ENCODE assay signal across 9 cellular contexts in the genomic region with DNA sequence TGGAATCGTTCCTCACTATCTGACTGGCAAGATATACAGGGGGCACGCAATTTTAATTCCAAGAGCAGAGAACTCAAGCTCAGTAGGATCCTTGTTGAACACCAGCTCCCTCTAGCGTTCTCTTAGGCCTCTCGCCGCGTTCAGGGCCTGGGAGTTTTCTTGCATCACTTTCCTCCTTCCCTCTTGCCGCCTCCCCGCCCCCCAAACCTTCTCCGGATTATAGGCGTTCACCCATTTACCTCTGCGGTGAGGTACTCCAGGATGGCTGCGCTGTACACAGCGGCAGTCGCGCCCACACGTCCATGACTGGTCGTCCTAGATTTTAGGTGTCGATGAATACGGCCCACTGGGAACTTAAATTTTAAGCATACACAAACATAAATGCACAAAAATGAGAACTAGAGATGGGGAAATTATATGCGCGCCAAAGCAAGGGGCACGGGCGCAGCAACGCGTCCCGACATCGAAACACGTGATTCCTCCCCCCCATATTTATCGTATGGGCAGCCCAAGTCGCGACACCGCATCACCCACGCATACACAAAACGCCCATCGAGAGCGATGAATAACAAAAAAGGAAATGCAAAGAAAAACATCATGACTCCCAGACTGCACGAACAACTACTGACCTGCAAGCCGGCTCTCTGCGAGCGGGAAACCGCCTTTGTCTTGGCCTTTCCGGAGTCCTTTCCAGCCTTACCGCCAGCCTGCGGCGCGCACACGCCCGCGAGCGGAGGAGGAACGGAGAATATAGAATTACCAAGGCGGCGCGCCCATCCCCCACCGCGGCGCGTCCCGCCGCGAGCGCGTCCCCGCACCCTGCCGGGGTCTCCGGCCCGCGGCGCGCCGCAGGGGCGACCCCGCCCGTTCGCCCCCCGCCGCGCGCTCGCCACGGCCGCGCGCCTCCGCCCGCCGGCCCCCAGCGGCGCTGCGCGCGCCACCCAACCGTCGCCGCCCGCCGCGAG. TPM values are rescaled to one million over a fixed set of nuclear protein-coding genes. Genes with fewer than 3 reads are reported as not detected.
DNase-seq lines count a peak whose midpoint lies in the region; ATAC-seq and TF ChIP-seq lines count a peak whose summit lies in the region.
"Had no signal": no experiment of that assay in that cellular context is flagged by ENCODE, and none has a peak within 500 bp of the region (broad histone marks: within the 10 kb centered on the region; RNA-seq: fewer than 3 reads in every experiment).

No MANE protein-coding gene starts in this region.

- peak overlapping the region; percentile 84 for H3K27ac ChIP-seq in CD4-positive, alpha-beta T cell (ENCODE audit: low read depth, low read length)
- peak overlapping the region; percentile 90 for H3K27ac ChIP-seq in lung (ENCODE audit: low read depth in 1 of 2, low read length in 1 of 2)

- H3K4me3 ChIP-seq in lung, result peak overlapping the region; percentile 48

- H3K4me3 Mint-ChIP-seq in CD4-positive, alpha-beta T cell, result no peak overlapping the region
- H3K4me3 Mint-ChIP-seq in activated CD4-positive, alpha-beta memory T cell treated with anti-CD3 and anti-CD28 coated beads, Interleukin-2, amount 10 ng/mL, durations not matched to agents 7 days and 5 days, result no peak overlapping the region
- H3K4me3 Mint-ChIP-seq: stimulated activated naive CD8-positive, alpha-beta T cell treated with anti-CD3 and anti-CD28 coated beads, Interleukin-15, Interleukin-2, amounts not matched to agents 100 ng/mL and 50 ng/mL, for 24 hours had no signal

- no peaks in the 10 kb centered on the region for H3K9me3 ChIP-seq in CD4-positive, alpha-beta T cell (ENCODE audit: control insufficient read depth, low read length)
- no peaks in the 10 kb centered on the region for H3K9me3 ChIP-seq in lung (ENCODE audit: control insufficient read depth in 2 of 2, insufficient read depth in 1 of 2, low read length in 1 of 2)

- 1% methylated on average over 90 to 98 of the region's 98 CpGs for WGBS in lung, 2 donors

- no peaks in the 10 kb centered on the region for H3K27me3 ChIP-seq in CD4-positive, alpha-beta T cell (ENCODE audit: control insufficient read depth, insufficient read depth, low read length)
- no peaks in the 10 kb centered on the region for H3K27me3 ChIP-seq in lung (ENCODE audit: control insufficient read depth, insufficient read depth)

- H3K4me1 Mint-ChIP-seq in CD4-positive, alpha-beta T cell (ENCODE audit: low read depth), result peaks cover 31% of the 10 kb centered on the region
- peaks cover 33% of the 10 kb centered on the region for H3K4me1 Mint-ChIP-seq in activated CD4-positive, alpha-beta memory T cell treated with anti-CD3 and anti-CD28 coated beads, Interleukin-2, amount 10 ng/mL, durations not matched to agents 7 days and 5 days

- peaks cover 32% of the 10 kb centered on the region for H3K36me3 Mint-ChIP-seq in CD4-positive, alpha-beta T cell (ENCODE audit: low read depth)
- peaks cover 29% of the 10 kb centered on the region for H3K36me3 Mint-ChIP-seq in activated CD4-positive, alpha-beta memory T cell treated with anti-CD3 and anti-CD28 coated beads, Interleukin-2, amount 10 ng/mL, durations not matched to agents 7 days and 5 days (ENCODE audit: low read depth)

- intact Hi-C loops in CD4-positive, alpha-beta T cell (cut with DNase I, micrococcal nuclease), result loop anchor here (1.0 to 5.0 kb wide), 10 partner anchors 29 to 1398 kb away; a partner anchor contains a TSS

- H3K4me1 ChIP-seq in lung (ENCODE audit: control insufficient read depth in 2 of 2, insufficient read depth in 2 of 2, low read length in 2 of 2), result peaks cover 3 to 13% of the 10 kb centered on the region in 2 donors

- H3K36me3 ChIP-seq in lung (ENCODE audit: control insufficient read depth in 2 of 2, insufficient read depth in 2 of 2, low read length in 2 of 2), result no peaks in the 10 kb centered on the region

- H3K9me3 Mint-ChIP-seq in CD4-positive, alpha-beta T cell, result no peaks in the 10 kb centered on the region
- H3K9me3 Mint-ChIP-seq in activated CD4-positive, alpha-beta memory T cell treated with anti-CD3 and anti-CD28 coated beads, Interleukin-2, amount 10 ng/mL, durations not matched to agents 7 days and 5 days, result no peaks in the 10 kb centered on the region
- H3K9me3 Mint-ChIP-seq: stimulated activated naive CD8-positive, alpha-beta T cell treated with anti-CD3 and anti-CD28 coated beads, Interleukin-15, Interleukin-2, amounts not matched to agents 100 ng/mL and 50 ng/mL, for 24 hours had no signal

- DNase-seq in CD4-positive, alpha-beta T cell, result peak; percentile 72 to 89 (median 80)
- DNase-seq in HK-2 (ENCODE audit: unreplicated experiment) (peak; percentile 93), NCI-H82 (lab: John Stamatoyannopoulos, UW) (peak; percentile 97), lung (ENCODE audit: low spot score) (peak; percentile 94)
- peak; percentile 92 for DNase-seq in activated CD4-positive, alpha-beta memory T cell treated with anti-CD3 and anti-CD28 coated beads, Interleukin-2, amount 10 ng/mL, durations not matched to agents 7 days and 5 days
- peak; percentile 85 for DNase-seq in effector CD8-positive, alpha-beta T cell (lab: John Stamatoyannopoulos, UW)
- DNase-seq in stimulated activated CD4-positive, alpha-beta T cell treated with anti-CD3 and anti-CD28 coated beads, TNF-alpha, amount 100 ng/mL, for 1 hour (ENCODE audit: low read depth in 3 of 3, low spot score in 1 of 3), result peak; percentile 69 to 79 (median 70)

- H3K27ac Mint-ChIP-seq in CD4-positive, alpha-beta T cell, result no peak overlapping the region
- H3K27ac Mint-ChIP-seq in activated CD4-positive, alpha-beta memory T cell treated with anti-CD3 and anti-CD28 coated beads, Interleukin-2, amount 10 ng/mL, durations not matched to agents 7 days and 5 days, result no peak overlapping the region
- H3K27ac Mint-ChIP-seq: stimulated activated naive CD8-positive, alpha-beta T cell treated with anti-CD3 and anti-CD28 coated beads, Interleukin-15, Interleukin-2, amounts not matched to agents 100 ng/mL and 50 ng/mL, for 24 hours had no signal

- CTCF ChIA-PET in CD4-positive, alpha-beta T cell (lab: Charles Lee), result interaction anchor here (0.6 to 2.8 kb wide), 20 partner anchors 9 to 1805 kb away, joined by 3 to 17 read pairs (median 4); a partner anchor contains a TSS
- CTCF ChIA-PET in activated CD4-positive, alpha-beta memory T cell treated with anti-CD3 and anti-CD28 coated beads, Interleukin-2, amount 10 ng/mL, durations not matched to agents 7 days and 5 days (lab: Charles Lee), result interaction anchor here (0.7 to 2.5 kb wide), 16 partner anchors 9 to 484 kb away, joined by 3 to 17 read pairs (median 4); a partner anchor contains a TSS

- ATAC-seq in CD4-positive, alpha-beta T cell (ENCODE audit: poor library complexity), result peak; percentile 37
- peak; percentile 18 for ATAC-seq in GM19438 (IDR thresholded peaks at IDR 0.05; ENCODE audit: low read depth, unreplicated experiment)
- peak; percentile 31 for ATAC-seq in lung (ENCODE audit: insufficient read depth, low FRiP score)

- POLR2A ChIA-PET in CD4-positive, alpha-beta T cell (lab: Charles Lee), result interaction anchor here (0.6 to 4.4 kb wide), 32 partner anchors 10 to 1379 kb away, joined by 3 to 109 read pairs (median 5); a partner anchor contains a TSS
- POLR2A ChIA-PET in activated CD4-positive, alpha-beta memory T cell treated with anti-CD3 and anti-CD28 coated beads, Interleukin-2, amount 10 ng/mL, durations not matched to agents 7 days and 5 days (lab: Charles Lee), result interaction anchor here (0.6 to 7.0 kb wide), 27 partner anchors 9 to 1689 kb away, joined by 3 to 105 read pairs (median 6); a partner anchor contains a TSS

- H3K27me3 Mint-ChIP-seq in CD4-positive, alpha-beta T cell, result no peaks in the 10 kb centered on the region
- H3K27me3 Mint-ChIP-seq in activated CD4-positive, alpha-beta memory T cell treated with anti-CD3 and anti-CD28 coated beads, Interleukin-2, amount 10 ng/mL, durations not matched to agents 7 days and 5 days, result no peaks in the 10 kb centered on the region
- H3K27me3 Mint-ChIP-seq: stimulated activated naive CD8-positive, alpha-beta T cell treated with anti-CD3 and anti-CD28 coated beads, Interleukin-15, Interleukin-2, amounts not matched to agents 100 ng/mL and 50 ng/mL, for 24 hours had no signal

- TF ChIP-seq CTCF in CD4-positive, alpha-beta T cell (IDR thresholded peaks at IDR 0.05), result peak; percentile 86
- peak; percentile 76 for TF ChIP-seq CTCF in lung (IDR thresholded peaks at IDR 0.05; ENCODE audit: control extremely low read depth, extremely low read depth)

RNA-seq across cellular contexts. Expression of a gene that starts 0.8 kb away (rescaled TPM):
- total RNA-seq in CD4-positive, alpha-beta T cell, result 100 to 1,000 TPM in 1 of 2 experiments, 10 to 100 TPM in 1; 96.3 to 102 TPM
- total RNA-seq in activated CD4-positive, alpha-beta memory T cell treated with anti-CD3 and anti-CD28 coated beads, Interleukin-2, amount 10 ng/mL, durations not matched to agents 7 days and 5 days, result 100 to 1,000 TPM; 542 to 545 TPM
- total RNA-seq in lung, result 100 to 1,000 TPM; 110 to 156 TPM
- 100 to 1,000 TPM; 132 to 229 TPM for polyA plus RNA-seq in lung

RNA-seq across cellular contexts. Expression of a gene that starts 2.9 kb away (rescaled TPM):
- 10 to 100 TPM; 66.3 to 67.4 TPM for total RNA-seq in CD4-positive, alpha-beta T cell
- total RNA-seq in activated CD4-positive, alpha-beta memory T cell treated with anti-CD3 and anti-CD28 coated beads, Interleukin-2, amount 10 ng/mL, durations not matched to agents 7 days and 5 days, result 10 to 100 TPM; 53.7 to 55.4 TPM
- total RNA-seq in lung, result 10 to 100 TPM; 42.5 to 90.8 TPM
- polyA plus RNA-seq in lung, result 10 to 100 TPM; 15.3 to 24.1 TPM

RNA-seq across cellular contexts. Expression of a gene that starts 55.1 kb away (rescaled TPM):
- 10 to 100 TPM; 32.0 to 32.8 TPM for total RNA-seq in CD4-positive, alpha-beta T cell
- 10 to 100 TPM; 28.1 to 29.2 TPM for total RNA-seq in activated CD4-positive, alpha-beta memory T cell treated with anti-CD3 and anti-CD28 coated beads, Interleukin-2, amount 10 ng/mL, durations not matched to agents 7 days and 5 days
- 10 to 100 TPM; 34.2 to 44.5 TPM for total RNA-seq in lung
- 10 to 100 TPM; 55.1 to 57.8 TPM for polyA plus RNA-seq in lung

Comparison
In these comparisons a context has a peak if more than half of its experiments do, and no peak if none do; other contexts are left out.
1. Peak in every context shown above with its lines: DNase-seq, ATAC-seq, H3K4me3 ChIP-seq and H3K27ac ChIP-seq.